In genomic region chr9:122379340-122379739, GRCh38 we compare ENCODE assay signal across 11 cellular contexts. TPM values are rescaled to one million over a fixed set of nuclear protein-coding genes. Genes with fewer than 3 reads are reported as not detected.
DNase-seq lines count a peak whose midpoint lies in the region; ATAC-seq and TF ChIP-seq lines count a peak whose summit lies in the region.
"Had no signal": no experiment of that assay in that cellular context is flagged by ENCODE, and none has a peak within 500 bp of the region (broad histone marks: within the 10 kb centered on the region; RNA-seq: fewer than 3 reads in every experiment).

No MANE protein-coding gene starts in this region.

- H3K36me3 ChIP-seq in MM.1S (replicated peaks; ENCODE audit: insufficient read depth, low read length): no peaks in the 10 kb centered on the region
- H3K36me3 ChIP-seq: pancreas had no signal

- H3K4me3 ChIP-seq in MM.1S (ENCODE audit: low read length) (no peak overlapping the region), cardiac fibroblast (replicated peaks in 1 of 2; ENCODE audit: low read depth in 2 of 2, low read length in 2 of 2) (no peak overlapping the region), retinal pigment epithelial cell (ENCODE audit: low read length) (no peak overlapping the region)
- H3K4me3 ChIP-seq: pancreas had no signal

- peaks cover 8% of the 10 kb centered on the region for H3K9me3 Mint-ChIP-seq in activated naive CD4-positive, alpha-beta T cell treated with anti-CD3 and anti-CD28 coated beads for 36 hours
- H3K9me3 Mint-ChIP-seq in activated naive CD4-positive, alpha-beta T cell treated with anti-CD3 and anti-CD28 coated beads, Interleukin-2, amount 10 ng/mL, durations not matched to agents 7 days and 5 days: peaks cover 12% of the 10 kb centered on the region
- H3K9me3 Mint-ChIP-seq in stimulated activated memory B cell treated with anti-CD40 and anti-IgM and Interleukin-4, amounts not matched to agents 10 μg/mL and 1 μg/mL and 100 μg/mL, for 72 hours: peaks cover 2% of the 10 kb centered on the region

- no peaks in the 10 kb centered on the region for H4K20me1 ChIP-seq in MM.1S (ENCODE audit: insufficient read depth, low read length)

- no peak overlapping the region for H3K9ac ChIP-seq in MM.1S (ENCODE audit: low read length)

- H3F3A ChIP-seq in MM.1S (ENCODE audit: insufficient read depth, low read length): no peaks in the 10 kb centered on the region

- no peak for ATAC-seq in GM21576 (IDR thresholded peaks at IDR 0.05; ENCODE audit: unreplicated experiment)
- ATAC-seq in stimulated activated memory B cell treated with anti-CD40 and anti-IgM and Interleukin-4, amounts not matched to agents 10 μg/mL and 1 μg/mL and 100 μg/mL, for 72 hours: no peak
- ATAC-seq: pancreas had no signal

- TF ChIP-seq CTCF in MM.1S (IDR thresholded peaks at IDR 0.05; ENCODE audit: low read length): peak; percentile 41
- TF ChIP-seq CTCF in cardiac fibroblast (IDR thresholded peaks at IDR 0.05; ENCODE audit: low read depth, low read length): peak; percentile 50
- peak; percentile 45 for TF ChIP-seq CTCF in retinal pigment epithelial cell (conservative IDR thresholded peaks at IDR 0.05; ENCODE audit: low read depth, low read length)

- CTCF ChIA-PET in activated naive CD4-positive, alpha-beta T cell treated with anti-CD3 and anti-CD28 coated beads for 36 hours (lab: Charles Lee): no interaction called here
- CTCF ChIA-PET in activated naive CD4-positive, alpha-beta T cell treated with anti-CD3 and anti-CD28 coated beads, Interleukin-2, amount 10 ng/mL, durations not matched to agents 7 days and 5 days (lab: Charles Lee): no interaction called here

- peak; percentile 27 for DNase-seq in activated naive CD4-positive, alpha-beta T cell treated with anti-CD3 and anti-CD28 coated beads for 36 hours
- no peak for DNase-seq in activated naive CD4-positive, alpha-beta T cell treated with anti-CD3 and anti-CD28 coated beads, Interleukin-2, amount 10 ng/mL, durations not matched to agents 7 days and 5 days
- DNase-seq in MM.1S (peak; percentile 11), cardiac fibroblast (ENCODE audit: low read depth in 2 of 2) (no peak), retinal pigment epithelial cell (ENCODE audit: low read depth) (no peak), anterior cingulate cortex (lab: John Stamatoyannopoulos, UW) (no peak)
- DNase-seq: CD4-positive, CD25-positive, alpha-beta regulatory T cell; NCI-H2107; pancreas had no signal

- no peaks in the 10 kb centered on the region for H3K36me3 Mint-ChIP-seq in activated naive CD4-positive, alpha-beta T cell treated with anti-CD3 and anti-CD28 coated beads for 36 hours (ENCODE audit: low read depth)
- no peaks in the 10 kb centered on the region for H3K36me3 Mint-ChIP-seq in activated naive CD4-positive, alpha-beta T cell treated with anti-CD3 and anti-CD28 coated beads, Interleukin-2, amount 10 ng/mL, durations not matched to agents 7 days and 5 days
- peaks cover 41% of the 10 kb centered on the region for H3K36me3 Mint-ChIP-seq in stimulated activated memory B cell treated with anti-CD40 and anti-IgM and Interleukin-4, amounts not matched to agents 10 μg/mL and 1 μg/mL and 100 μg/mL, for 72 hours
- H3K36me3 Mint-ChIP-seq: CD4-positive, CD25-positive, alpha-beta regulatory T cell had no signal

- intact Hi-C loops in activated naive CD4-positive, alpha-beta T cell treated with anti-CD3 and anti-CD28 coated beads for 36 hours (cut with micrococcal nuclease): loop anchor here (1.0 to 10.0 kb wide), 2 partner anchors 74 to 435 kb away; no protein-coding TSS in a partner anchor

- no peak overlapping the region for H3K27ac Mint-ChIP-seq in activated naive CD4-positive, alpha-beta T cell treated with anti-CD3 and anti-CD28 coated beads for 36 hours
- no peak overlapping the region for H3K27ac Mint-ChIP-seq in activated naive CD4-positive, alpha-beta T cell treated with anti-CD3 and anti-CD28 coated beads, Interleukin-2, amount 10 ng/mL, durations not matched to agents 7 days and 5 days
- H3K27ac Mint-ChIP-seq in stimulated activated memory B cell treated with anti-CD40 and anti-IgM and Interleukin-4, amounts not matched to agents 10 μg/mL and 1 μg/mL and 100 μg/mL, for 72 hours: no peak overlapping the region
- H3K27ac Mint-ChIP-seq: CD4-positive, CD25-positive, alpha-beta regulatory T cell had no signal

- no peak overlapping the region for H2AFZ ChIP-seq in MM.1S (ENCODE audit: low read length)

- H3K79me2 ChIP-seq in MM.1S (ENCODE audit: low read length): no peaks in the 10 kb centered on the region

- no peaks in the 10 kb centered on the region for H3K9me2 ChIP-seq in MM.1S (replicated peaks; ENCODE audit: insufficient read depth, low read length)

- no peak overlapping the region for H3K4me2 ChIP-seq in MM.1S (ENCODE audit: low read depth, low read length)

- H3K4me1 ChIP-seq in MM.1S (ENCODE audit: low read length): no peaks in the 10 kb centered on the region

- H3K9me3 ChIP-seq in MM.1S (replicated peaks; ENCODE audit: insufficient read depth, low read length): no peaks in the 10 kb centered on the region
- H3K9me3 ChIP-seq: pancreas had no signal

- H3K27ac ChIP-seq in MM.1S (ENCODE audit: low read length): no peak overlapping the region
- H3K27ac ChIP-seq: pancreas had no signal

- H3K27me3 ChIP-seq in MM.1S (replicated peaks; ENCODE audit: insufficient read depth, low read length): no peaks in the 10 kb centered on the region
- H3K27me3 ChIP-seq: pancreas had no signal

- no peaks in the 10 kb centered on the region for H3K4me1 Mint-ChIP-seq in activated naive CD4-positive, alpha-beta T cell treated with anti-CD3 and anti-CD28 coated beads for 36 hours (ENCODE audit: low read depth)
- no peaks in the 10 kb centered on the region for H3K4me1 Mint-ChIP-seq in activated naive CD4-positive, alpha-beta T cell treated with anti-CD3 and anti-CD28 coated beads, Interleukin-2, amount 10 ng/mL, durations not matched to agents 7 days and 5 days
- H3K4me1 Mint-ChIP-seq in stimulated activated memory B cell treated with anti-CD40 and anti-IgM and Interleukin-4, amounts not matched to agents 10 μg/mL and 1 μg/mL and 100 μg/mL, for 72 hours: peaks cover 29% of the 10 kb centered on the region

- H3K27me3 Mint-ChIP-seq in activated naive CD4-positive, alpha-beta T cell treated with anti-CD3 and anti-CD28 coated beads for 36 hours (ENCODE audit: low read depth): peaks cover 10% of the 10 kb centered on the region
- H3K27me3 Mint-ChIP-seq in activated naive CD4-positive, alpha-beta T cell treated with anti-CD3 and anti-CD28 coated beads, Interleukin-2, amount 10 ng/mL, durations not matched to agents 7 days and 5 days: peaks cover 45% of the 10 kb centered on the region
- no peaks in the 10 kb centered on the region for H3K27me3 Mint-ChIP-seq in stimulated activated memory B cell treated with anti-CD40 and anti-IgM and Interleukin-4, amounts not matched to agents 10 μg/mL and 1 μg/mL and 100 μg/mL, for 72 hours
- H3K27me3 Mint-ChIP-seq: CD4-positive, CD25-positive, alpha-beta regulatory T cell had no signal

- no peak overlapping the region for H3K4me3 Mint-ChIP-seq in activated naive CD4-positive, alpha-beta T cell treated with anti-CD3 and anti-CD28 coated beads for 36 hours
- H3K4me3 Mint-ChIP-seq in activated naive CD4-positive, alpha-beta T cell treated with anti-CD3 and anti-CD28 coated beads, Interleukin-2, amount 10 ng/mL, durations not matched to agents 7 days and 5 days: no peak overlapping the region
- H3K4me3 Mint-ChIP-seq in stimulated activated memory B cell treated with anti-CD40 and anti-IgM and Interleukin-4, amounts not matched to agents 10 μg/mL and 1 μg/mL and 100 μg/mL, for 72 hours: no peak overlapping the region
- H3K4me3 Mint-ChIP-seq: CD4-positive, CD25-positive, alpha-beta regulatory T cell had no signal

RNA-seq across cellular contexts. Expression of gene PTGS1, which starts 8.5 kb away (rescaled TPM):
- not detected for total RNA-seq in activated naive CD4-positive, alpha-beta T cell treated with anti-CD3 and anti-CD28 coated beads for 36 hours

Comparison
In these comparisons a context has a peak if more than half of its experiments do, and no peak if none do; other contexts are left out.
1. DNase-seq: peak in activated naive CD4-positive, alpha-beta T cell treated with anti-CD3 and anti-CD28 coated beads for 36 hours (single experiment) and MM.1S (single experiment); none in activated naive CD4-positive, alpha-beta T cell treated with anti-CD3 and anti-CD28 coated beads, Interleukin-2, amount 10 ng/mL, durations not matched to agents 7 days and 5 days (single experiment), cardiac fibroblast (0 of 2), retinal pigment epithelial cell (single experiment) and anterior cingulate cortex (0 of 58).
2. Peak in every context shown above with its lines, with median percentiles within 50 percentile points of each other: CTCF ChIP-seq.